ENCODE assay signal across 1 cellular context in genomic region chr1:16349847-16350406, GRCh38.
A peak's percentile ranks its signal among the peaks of the same experiment; 100 is the strongest.
TF ChIP-seq lines count a peak whose summit lies in the region.

No MANE protein-coding gene starts in this region.

TF ChIP-seq in HEK293, 187 proteins besides CTCF, POLR2A, EP300 and RAD21 (continued from another document):
- TF ChIP-seq ZNF692 (tag by site-specific recombination; IDR thresholded peaks at IDR 0.05) (0 out of 2 replicates have a peak, but pooled peaks have one; percentile 18), ZNF629 (tag by site-specific recombination; IDR thresholded peaks at IDR 0.05) (peak; percentile 80), ZFP3 (tag by site-specific recombination; IDR thresholded peaks at IDR 0.05; ENCODE audit: low read depth) (no peak), ZNF600 (tag by site-specific recombination; IDR thresholded peaks at IDR 0.05) (no peak)
- TF ChIP-seq, protein P1, sequence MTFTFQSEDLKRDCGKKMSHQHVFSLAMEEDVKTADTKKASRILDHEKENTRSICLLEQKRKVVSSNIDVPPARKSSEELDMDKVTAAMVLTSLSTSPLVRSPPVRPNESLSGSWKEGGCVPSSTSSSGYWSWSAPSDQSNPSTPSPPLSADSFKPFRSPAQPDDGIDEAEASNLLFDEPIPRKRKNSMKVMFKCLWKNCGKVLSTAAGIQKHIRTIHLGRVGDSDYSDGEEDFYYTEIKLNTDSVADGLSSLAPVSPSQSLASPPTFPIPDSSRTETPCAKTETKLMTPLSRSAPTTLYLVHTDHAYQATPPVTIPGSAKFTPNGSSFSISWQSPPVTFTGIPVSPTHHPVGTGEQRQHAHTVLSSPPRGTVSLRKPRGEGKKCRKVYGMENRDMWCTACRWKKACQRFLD (tag by site-specific recombination; IDR thresholded peaks at IDR 0.05) = no peak
